12 cellular contexts compared by ENCODE assay signal in the genomic region with DNA sequence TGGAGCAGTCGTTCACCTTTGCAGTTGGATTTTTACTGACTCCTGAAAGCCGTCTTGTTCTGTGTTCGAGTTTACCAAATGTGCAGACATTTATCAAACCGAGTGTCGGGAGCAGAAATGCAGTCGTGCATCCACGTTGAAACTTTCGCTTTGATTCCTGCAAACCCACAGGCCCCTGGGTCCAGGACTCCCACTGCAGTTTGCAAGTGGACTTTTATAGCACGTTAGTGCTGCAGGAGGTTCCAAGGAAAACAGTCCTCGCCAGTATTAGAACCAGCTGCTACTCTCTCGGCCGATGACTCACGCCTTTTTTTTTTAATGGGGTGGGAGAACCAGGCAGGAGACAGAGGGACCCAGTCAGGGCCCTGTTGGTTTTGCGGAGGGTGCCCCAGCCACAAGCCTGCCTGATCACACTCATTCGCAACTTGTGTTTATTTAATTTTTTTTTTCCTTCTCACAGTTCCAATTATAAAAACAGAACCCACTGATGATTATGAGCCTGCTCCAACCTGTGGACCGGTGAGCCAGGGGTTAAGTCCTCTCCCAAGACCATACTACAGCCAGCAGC.
A peak's percentile ranks its signal among the peaks of the same experiment; 100 is the strongest.
DNase-seq lines count a peak whose midpoint lies in the region; TF ChIP-seq lines count a peak whose summit lies in the region.
"Had no signal": no experiment of that assay in that cellular context is flagged by ENCODE, and none has a peak within 500 bp of the region (broad histone marks: within the 10 kb centered on the region; RNA-seq: fewer than 3 reads in every experiment).

No MANE protein-coding gene starts in this region.

- H3K4me1 Mint-ChIP-seq in MCF 10A (ENCODE audit: insufficient read depth, unreplicated experiment): no peaks in the 10 kb centered on the region

- no peaks in the 10 kb centered on the region for H3K4me1 ChIP-seq in breast epithelium
- H3K4me1 ChIP-seq in uterus: no peaks in the 10 kb centered on the region
- H3K4me1 ChIP-seq: BE2C, pancreas had no signal

- POLR2A ChIA-PET in MCF 10A (lab: Yijun Ruan, JAX): no interaction called here

- H3K4me3 ChIP-seq in breast epithelium: peak overlapping the region in 2 of 3 donors; percentile 9 to 44
- no peak overlapping the region for H3K4me3 ChIP-seq in uterus
- H3K4me3 ChIP-seq: pancreas had no signal

- H3K36me3 Mint-ChIP-seq in MCF 10A (ENCODE audit: insufficient read depth, unreplicated experiment): no peaks in the 10 kb centered on the region

- CTCF ChIA-PET in MCF 10A (lab: Yijun Ruan, JAX): no interaction called here

- H3K4me3 Mint-ChIP-seq in MCF 10A (ENCODE audit: unreplicated experiment): no peak overlapping the region
- H3K4me3 Mint-ChIP-seq: activated B cell treated with CpG ODN at 0.5 μM for 24 hours had no signal

- no peaks in the 10 kb centered on the region for H3K27me3 ChIP-seq in breast epithelium
- no peaks in the 10 kb centered on the region for H3K27me3 ChIP-seq in uterus
- H3K27me3 ChIP-seq: BE2C, pancreas had no signal

- DNase-seq in breast epithelium (ENCODE audit: low spot score in 2 of 2): no peak
- no peak for DNase-seq in MCF 10A (ENCODE audit: unreplicated experiment)
- DNase-seq in astrocyte of the hippocampus (ENCODE audit: low read depth, low spot score): peak; percentile 94
- DNase-seq in left kidney (ENCODE audit: low read depth, low spot score): peak; percentile 62
- DNase-seq in uterus: no peak
- DNase-seq in Kasumi-1 (lab: John Stamatoyannopoulos, UW): no peak
- no peak for DNase-seq in stimulated activated CD4-positive, alpha-beta T cell treated with anti-CD3 and anti-CD28 coated beads, Interleukin-15, amount 100 ng/mL, for 24 hours
- DNase-seq in iPS-NIHi11 (ENCODE audit: low spot score): no peak
- DNase-seq: activated B cell treated with CpG ODN at 0.5 μM for 24 hours, BE2C, NCI-H510A treated with DMSO at 0.1 percent for 48 hours had no signal

- no peaks in the 10 kb centered on the region for H3K9me3 ChIP-seq in breast epithelium
- H3K9me3 ChIP-seq in uterus: no peaks in the 10 kb centered on the region
- H3K9me3 ChIP-seq: BE2C, pancreas had no signal

- TF ChIP-seq POLR2A in breast epithelium (IDR thresholded peaks at IDR 0.05): no peak
- no peak for TF ChIP-seq POLR2A in uterus (IDR thresholded peaks at IDR 0.05)

- TF ChIP-seq CTCF in breast epithelium (IDR thresholded peaks at IDR 0.05): no peak
- no peak for TF ChIP-seq CTCF in MCF 10A (IDR thresholded peaks at IDR 0.05; ENCODE audit: unreplicated experiment)
- no peak for TF ChIP-seq CTCF in uterus (IDR thresholded peaks at IDR 0.05)

- H3K27ac Mint-ChIP-seq in MCF 10A (ENCODE audit: low read depth, unreplicated experiment): no peak overlapping the region
- H3K27ac Mint-ChIP-seq: activated B cell treated with CpG ODN at 0.5 μM for 24 hours had no signal

- H3K27me3 Mint-ChIP-seq in MCF 10A (ENCODE audit: insufficient read depth, unreplicated experiment): no peaks in the 10 kb centered on the region
- H3K27me3 Mint-ChIP-seq: activated B cell treated with CpG ODN at 0.5 μM for 24 hours had no signal

- intact Hi-C loops in breast epithelium (cut with DNase I; ENCODE audit: low total_unique reads): no loop called here
- intact Hi-C loops in MCF 10A (cut with micrococcal nuclease): no loop called here
- intact Hi-C loops in uterus (cut with DNase I; ENCODE audit: low total_unique reads): no loop called here

- BruUV-seq in MCF 10A (replicated peaks; lab: Mats Ljungman, UMichigan): no TSS peak

- peaks cover 2% of the 10 kb centered on the region for H3K9me3 Mint-ChIP-seq in MCF 10A (ENCODE audit: unreplicated experiment)
- H3K9me3 Mint-ChIP-seq: activated B cell treated with CpG ODN at 0.5 μM for 24 hours had no signal

- H3K27ac ChIP-seq in breast epithelium (no peak overlapping the region), uterus (peak overlapping the region; percentile 16 to 48)
- H3K27ac ChIP-seq: pancreas had no signal

- no peaks in the 10 kb centered on the region for H3K36me3 ChIP-seq in breast epithelium
- no peaks in the 10 kb centered on the region for H3K36me3 ChIP-seq in uterus
- H3K36me3 ChIP-seq: BE2C had no signal

Comparison
In these comparisons a context has a peak if more than half of its experiments do, and no peak if none do; other contexts are left out.
1. DNase-seq: peak in astrocyte of the hippocampus (single experiment) and left kidney (single experiment); none in breast epithelium (0 of 2), MCF 10A (single experiment), uterus (0 of 2), Kasumi-1 (0 of 2), stimulated activated CD4-positive, alpha-beta T cell treated with anti-CD3 and anti-CD28 coated beads, Interleukin-15, amount 100 ng/mL, for 24 hours (single experiment) and iPS-NIHi11 (single experiment).
2. H3K27ac ChIP-seq: peak in uterus (2 of 2); none in breast epithelium (0 of 2).
3. H3K4me3 ChIP-seq: peak in breast epithelium (2 of 3); none in uterus (0 of 2).